In genomic region chr6:135594000-135594399, GRCh38 we compare ENCODE assay signal across 8 cellular contexts.
"Had no signal": no experiment of that assay in that cellular context is flagged by ENCODE, and none has a peak within 500 bp of the region (broad histone marks: within the 10 kb centered on the region; RNA-seq: fewer than 3 reads in every experiment).

No MANE protein-coding gene starts in this region.

- H3K27ac ChIP-seq: GM23248, HL-60 had no signal

- DNase-seq: GM23248, GOT3, H7, IMR-90, KG1 had no signal

- H3K9me3 ChIP-seq: HAP-1 had no signal

- H3K36me3 ChIP-seq: HAP-1 had no signal

- FAIRE-seq: K562 had no signal

- ATAC-seq: K562 had no signal

- H3K4me3 ChIP-seq: GM23248, HAP-1, K562 had no signal

- H3K4me1 ChIP-seq: HAP-1 had no signal
